ENCODE assay signal across 9 cellular contexts in genomic region chr19:45403781-45404556, GRCh38. TPM values are rescaled to one million over a fixed set of nuclear protein-coding genes. Genes with fewer than 3 reads are reported as not detected.
A peak's percentile ranks its signal among the peaks of the same experiment; 100 is the strongest.
DNase-seq lines count a peak whose midpoint lies in the region; ATAC-seq and TF ChIP-seq lines count a peak whose summit lies in the region.
"Had no signal": no experiment of that assay in that cellular context is flagged by ENCODE, and none has a peak within 500 bp of the region (broad histone marks: within the 10 kb centered on the region; RNA-seq: fewer than 3 reads in every experiment).

No MANE protein-coding gene starts in this region.

- H3K36me3 ChIP-seq in right lobe of liver, result no peaks in the 10 kb centered on the region

- no peaks in the 10 kb centered on the region for H3K9me3 ChIP-seq in right lobe of liver
- H3K9me3 ChIP-seq: SJSA1 had no signal

- H3K4me3 ChIP-seq in cardiac fibroblast (replicated peaks in 1 of 2; ENCODE audit: low read depth in 2 of 2, low read length in 2 of 2), result peak overlapping the region; percentile 93 to 97
- H3K4me3 ChIP-seq in right lobe of liver, result peak overlapping the region; percentile 66 to 87 (median 71)

- H3K27ac ChIP-seq in right lobe of liver, result peak overlapping the region in 1 of 3 donors; percentile 96

- ATAC-seq in right lobe of liver, result peak in 1 of 4 donors; percentile 15
- ATAC-seq in HG03439 (IDR thresholded peaks at IDR 0.05; ENCODE audit: unreplicated experiment), result no peak
- ATAC-seq in GM21381 (IDR thresholded peaks at IDR 0.05; ENCODE audit: unreplicated experiment), result no peak

- peak; percentile 56 for DNase-seq in Caki2 (ENCODE audit: low read depth)
- DNase-seq in HuH-7 (ENCODE audit: low spot score), result peak; percentile 88
- DNase-seq in UCSD-AML1 (lab: John Stamatoyannopoulos, UW; ENCODE audit: unreplicated experiment), result peak; percentile 24
- peak in 1 of 2 donors; percentile 54 for DNase-seq in cardiac fibroblast (ENCODE audit: low read depth in 2 of 2)
- DNase-seq in right lobe of liver, result peak in 2 of 3 donors; percentile 67 to 69
- DNase-seq in stimulated activated naive CD4-positive, alpha-beta T cell (lab: John Stamatoyannopoulos, UW), result peak in 5 of 6 experiments; percentile 16 to 45 (median 32)

- peaks cover 0 to 13% (median 6%) of the 10 kb centered on the region in 4 donors for H3K4me1 ChIP-seq in right lobe of liver

- no peak for TF ChIP-seq POLR2A in right lobe of liver (IDR thresholded peaks at IDR 0.05)

- 43% methylated on average over 5 of the region's 25 CpGs for WGBS in right lobe of liver (ENCODE audit: insufficient coverage, low coverage, low lambda C conversion rate, missing lambda C conversion rate)

- H3K27me3 ChIP-seq in right lobe of liver, result no peaks in the 10 kb centered on the region
- H3K27me3 ChIP-seq: SJSA1 had no signal

- in situ Hi-C loops in Caki2 (cut with HindIII; ENCODE audit: low pct_unique_long_range_greater_than_20kb, low sequenced_read_pairs), result no loop called here

- intact Hi-C loops in right lobe of liver (cut with DNase I), result no loop called here

- TF ChIP-seq CTCF in cardiac fibroblast (IDR thresholded peaks at IDR 0.05; ENCODE audit: low read depth, low read length), result peak; percentile 65
- peak; percentile 39 to 46 (median 42) for TF ChIP-seq CTCF in right lobe of liver (IDR thresholded peaks at IDR 0.05)

RNA-seq across cellular contexts. Expression of gene PPP1R13L, which starts 0.9 kb away (rescaled TPM):
- 10.1 and 30.6 TPM in 2 replicates for total RNA-seq in Caki2 (2014; rRNA removed; shearing (Covaris generic); ENCODE audit: low replicate concordance)
- 10 to 100 TPM in 4 of 6 experiments, 1 to 10 TPM in 2; 6.9 to 22.9 (median 14.6) TPM for total RNA-seq in right lobe of liver

RNA-seq across cellular contexts. Expression of gene POLR1G, which starts 2.5 kb away (rescaled TPM):
- total RNA-seq in Caki2 (2014; rRNA removed; shearing (Covaris generic); ENCODE audit: low replicate concordance), result 32.3 and 33.2 TPM in 2 replicates
- 1 to 10 TPM; 1.3 to 4.5 (median 3.2) TPM for total RNA-seq in right lobe of liver

RNA-seq across cellular contexts. Expression of gene ERCC1, which starts 19.7 kb away (rescaled TPM):
- 120 and 165 TPM in 2 replicates for total RNA-seq in Caki2 (2014; rRNA removed; shearing (Covaris generic); ENCODE audit: low replicate concordance)
- 10 to 100 TPM; 19.2 to 29.4 (median 22.6) TPM for total RNA-seq in right lobe of liver

RNA-seq across cellular contexts. Expression of gene ERCC2, which starts 33.6 kb away (rescaled TPM):
- 22.9 and 32.9 TPM in 2 replicates for total RNA-seq in Caki2 (2014; rRNA removed; shearing (Covaris generic); ENCODE audit: low replicate concordance)
- 10 to 100 TPM in 5 of 6 experiments, 1 to 10 TPM in 1; 9.8 to 13.7 (median 11.3) TPM for total RNA-seq in right lobe of liver
